Comparison of ENCODE assay signal across 18 cellular contexts in the genomic region with DNA sequence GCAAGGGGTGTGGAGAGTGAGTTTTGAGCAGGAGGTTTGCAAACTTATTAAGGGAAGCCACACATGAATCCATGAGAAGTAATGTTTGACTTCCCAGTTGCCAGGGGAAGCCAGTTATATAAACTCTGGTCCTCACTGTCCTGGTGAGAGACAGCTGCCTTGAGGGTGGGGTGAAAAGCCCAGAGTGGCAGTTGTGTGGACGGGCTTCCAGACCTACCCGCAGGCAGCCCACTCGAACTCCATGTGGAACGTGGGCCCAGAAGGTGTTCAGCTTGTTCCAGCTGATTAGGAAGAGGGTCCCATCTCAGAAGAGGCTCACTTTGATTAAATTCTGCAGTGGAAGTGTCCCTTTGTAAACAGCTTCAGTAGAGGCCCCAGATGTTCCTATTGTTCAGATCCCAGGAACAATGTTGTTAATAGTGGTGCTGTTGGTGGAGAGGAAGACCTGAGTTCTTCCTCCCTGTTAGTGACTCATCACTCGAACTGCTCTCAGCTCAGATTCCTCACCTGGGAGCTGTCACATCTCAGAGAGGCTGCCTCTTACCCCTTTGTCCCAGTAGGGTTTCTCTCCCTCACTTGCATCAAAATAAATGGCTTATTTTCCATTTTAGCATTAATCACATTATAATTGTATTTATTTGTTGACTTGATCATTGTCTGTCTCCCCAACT.
DNase-seq lines count a peak whose midpoint lies in the region; FAIRE-seq and TF ChIP-seq lines count a peak whose summit lies in the region.
"Had no signal": no experiment of that assay in that cellular context is flagged by ENCODE, and none has a peak within 500 bp of the region (broad histone marks: within the 10 kb centered on the region; RNA-seq: fewer than 3 reads in every experiment).

No MANE protein-coding gene starts in this region.

- peaks cover 5% of the 10 kb centered on the region for H3K27me3 Mint-ChIP-seq in nephron progenitor cell (ENCODE audit: low read depth, poor library complexity)
- H3K27me3 Mint-ChIP-seq: activated naive CD8-positive, alpha-beta T cell; natural killer cell treated with Interleukin-12 subunit alpha and Interleukin-12 subunit beta and Interleukin-15 and Interleukin-18, amount 100 ng/mL, for 72 hours had no signal

- no peaks in the 10 kb centered on the region for H3K36me3 ChIP-seq in bronchial epithelial cell (ENCODE audit: control insufficient read depth, insufficient read depth, low read length)
- H3K36me3 ChIP-seq: SJCRH30 had no signal

- H3K27me3 ChIP-seq in bronchial epithelial cell (ENCODE audit: control insufficient read depth, insufficient read depth, low read length): no peaks in the 10 kb centered on the region
- H3K27me3 ChIP-seq: SJCRH30 had no signal

- peak; percentile 19 for DNase-seq in NCI-H2029 (lab: John Stamatoyannopoulos, UW)
- DNase-seq in NCI-H2029 treated with DMSO at 0.1 percent for 48 hours (lab: John Stamatoyannopoulos, UW): no peak
- DNase-seq in HT1080 (ENCODE audit: low read depth): peak; percentile 60
- peak; percentile 64 for DNase-seq in bronchial epithelial cell (ENCODE audit: low read depth)
- DNase-seq in nephron progenitor cell: no peak
- no peak for DNase-seq in posterior vena cava (ENCODE audit: low spot score)
- DNase-seq in NCI-H2081 (lab: John Stamatoyannopoulos, UW): no peak
- DNase-seq in NCI-H187 treated with DMSO at 0.1 percent for 48 hours (lab: John Stamatoyannopoulos, UW): no peak
- DNase-seq: 8988T; CD8-positive, alpha-beta T cell; cerebellar nuclear complex; NCI-H1436 treated with DMSO at 0.1 percent for 48 hours; SJCRH30; stimulated activated naive CD8-positive, alpha-beta T cell treated with anti-CD3 and anti-CD28 coated beads, Interleukin-15, Interleukin-2, amounts not matched to agents 100 U/mL and 50 U/mL, for 24 hours had no signal

- peak overlapping the region; percentile 77 for H3K27ac Mint-ChIP-seq in nephron progenitor cell
- H3K27ac Mint-ChIP-seq: activated naive CD8-positive, alpha-beta T cell; CD8-positive, alpha-beta T cell; natural killer cell treated with Interleukin-12 subunit alpha and Interleukin-12 subunit beta and Interleukin-15 and Interleukin-18, amount 100 ng/mL, for 72 hours had no signal

- no peaks in the 10 kb centered on the region for H3K9me3 Mint-ChIP-seq in nephron progenitor cell
- H3K9me3 Mint-ChIP-seq: CD8-positive, alpha-beta T cell; natural killer cell treated with Interleukin-12 subunit alpha and Interleukin-12 subunit beta and Interleukin-15 and Interleukin-18, amount 100 ng/mL, for 72 hours had no signal

- peak; percentile 18 for FAIRE-seq in bronchial epithelial cell (lab: Jason Lieb, UNC)
- FAIRE-seq: GM18507, K562 had no signal

- H3K36me3 Mint-ChIP-seq in nephron progenitor cell (ENCODE audit: low read depth): no peaks in the 10 kb centered on the region
- H3K36me3 Mint-ChIP-seq: activated naive CD8-positive, alpha-beta T cell; CD8-positive, alpha-beta T cell; natural killer cell treated with Interleukin-12 subunit alpha and Interleukin-12 subunit beta and Interleukin-15 and Interleukin-18, amount 100 ng/mL, for 72 hours had no signal

- no peak overlapping the region for H3K4me3 Mint-ChIP-seq in nephron progenitor cell
- H3K4me3 Mint-ChIP-seq: activated naive CD8-positive, alpha-beta T cell; CD8-positive, alpha-beta T cell; natural killer cell treated with Interleukin-12 subunit alpha and Interleukin-12 subunit beta and Interleukin-15 and Interleukin-18, amount 100 ng/mL, for 72 hours had no signal

- H3K4me1 Mint-ChIP-seq in nephron progenitor cell: peaks cover 34% of the 10 kb centered on the region

- no peak overlapping the region for H3K4me3 ChIP-seq in bronchial epithelial cell (ENCODE audit: low read depth, low read length)
- H3K4me3 ChIP-seq: K562, SJCRH30 had no signal

- intact Hi-C loops in posterior vena cava (cut with DNase I): no loop called here

- TF ChIP-seq CTCF in bronchial epithelial cell (IDR thresholded peaks at IDR 0.05; ENCODE audit: insufficient read depth, low read length, severe bottlenecking) (no peak), nephron progenitor cell (IDR thresholded peaks at IDR 0.05) (no peak)

Comparison
In these comparisons a context has a peak if more than half of its experiments do, and no peak if none do; other contexts are left out.
1. DNase-seq: peak in NCI-H2029 (single experiment), HT1080 (single experiment) and bronchial epithelial cell (single experiment); none in NCI-H2029 treated with DMSO at 0.1 percent for 48 hours (single experiment), nephron progenitor cell (single experiment), posterior vena cava (single experiment), NCI-H2081 (0 of 2) and NCI-H187 treated with DMSO at 0.1 percent for 48 hours (single experiment).